Comparison of ENCODE assay signal across 10 cellular contexts in genomic region chr10:124645496-124646095, GRCh38.
DNase-seq lines count a peak whose midpoint lies in the region; ATAC-seq and TF ChIP-seq lines count a peak whose summit lies in the region.
"Had no signal": no experiment of that assay in that cellular context is flagged by ENCODE, and none has a peak within 500 bp of the region (broad histone marks: within the 10 kb centered on the region; RNA-seq: fewer than 3 reads in every experiment).

No MANE protein-coding gene starts in this region.

- H3K4me1 Mint-ChIP-seq in central memory CD8-positive, alpha-beta T cell: peaks cover 100% of the 10 kb centered on the region

- H3K14ac ChIP-seq in trophoblast cell (ENCODE audit: low read length): no peak overlapping the region

- H3K23ac ChIP-seq in trophoblast cell (ENCODE audit: low read length): no peak overlapping the region

- no peak overlapping the region for H4K8ac ChIP-seq in trophoblast cell (ENCODE audit: low read depth, low read length)

- H3K4me2 ChIP-seq in OCI-LY3 (ENCODE audit: low read length) (peak overlapping the region; percentile 20; the same call in 1 of the 2 replicates), trophoblast cell (ENCODE audit: low read length) (no peak overlapping the region)

- H3K36me3 Mint-ChIP-seq in central memory CD8-positive, alpha-beta T cell (ENCODE audit: insufficient read depth): peaks cover 44% of the 10 kb centered on the region

- H3K4me1 ChIP-seq in OCI-LY3 (ENCODE audit: low read length) (peaks cover 31% of the 10 kb centered on the region), lung (ENCODE audit: control insufficient read depth in 2 of 2, insufficient read depth in 2 of 2, low read length in 2 of 2) (peaks cover 43 to 76% of the 10 kb centered on the region in 2 donors), suprapubic skin (peaks cover 97% of the 10 kb centered on the region), trophoblast cell (ENCODE audit: control insufficient read depth in 1 of 2, insufficient read depth in 2 of 2, low read length in 2 of 2) (peaks cover 10 to 12% of the 10 kb centered on the region in 2 experiments)

- H4K20me1 ChIP-seq in OCI-LY3 (ENCODE audit: insufficient read depth, low read length): peaks cover 55% of the 10 kb centered on the region

- H3K79me1 ChIP-seq in trophoblast cell (ENCODE audit: low read length): no peaks in the 10 kb centered on the region

- peaks cover 3% of the 10 kb centered on the region for H3K36me3 ChIP-seq in OCI-LY3 (replicated peaks; ENCODE audit: low read depth, low read length)
- no peaks in the 10 kb centered on the region for H3K36me3 ChIP-seq in lung (ENCODE audit: control insufficient read depth in 2 of 2, insufficient read depth in 2 of 2, low read length in 2 of 2)
- H3K36me3 ChIP-seq in suprapubic skin: no peaks in the 10 kb centered on the region
- peaks cover 2 to 5% of the 10 kb centered on the region in 2 experiments for H3K36me3 ChIP-seq in trophoblast cell (ENCODE audit: control insufficient read depth in 1 of 2, insufficient read depth in 2 of 2, low read length in 2 of 2)

- H2AFZ ChIP-seq in OCI-LY3 (ENCODE audit: low read depth, low read length) (no peak overlapping the region), trophoblast cell (ENCODE audit: insufficient read depth, low read length, poor library complexity) (no peak overlapping the region)

- DNase-seq in central memory CD8-positive, alpha-beta T cell (ENCODE audit: low spot score in 2 of 2): no peak
- DNase-seq in lung (ENCODE audit: low spot score) (no peak), suprapubic skin (ENCODE audit: low spot score in 2 of 2) (no peak), trophoblast cell (no peak)
- DNase-seq in central memory CD4-positive, alpha-beta T cell: no peak
- DNase-seq: activated T-cell treated with anti-CD3 and anti-CD28 coated beads, Interleukin-2, amount 50 U/mL, for 72 hours; NCI-H69; stimulated activated naive CD4-positive, alpha-beta T cell treated with Interleukin-2 at 50 U/mL for 16 hours had no signal

- ATAC-seq in central memory CD8-positive, alpha-beta T cell (replicated peaks; ENCODE audit: extremely low read depth, poor library complexity, severe bottlenecking): no peak
- ATAC-seq in lung (ENCODE audit: insufficient read depth, low FRiP score): no peak
- ATAC-seq in GM19395 (IDR thresholded peaks at IDR 0.05; ENCODE audit: unreplicated experiment): no peak
- ATAC-seq: activated T-cell treated with anti-CD3 and anti-CD28 coated beads, Interleukin-2, amount 50 U/mL, for 72 hours had no signal

- H3K27ac Mint-ChIP-seq in central memory CD8-positive, alpha-beta T cell (ENCODE audit: low read depth): peak overlapping the region; percentile 99
- H3K27ac Mint-ChIP-seq: activated T-cell treated with anti-CD3 and anti-CD28 coated beads, Interleukin-2, amount 50 U/mL, for 72 hours had no signal

- 90 to 94% methylated on average over 13 of the region's 13 CpGs for WGBS in lung, 2 donors
- 80% methylated on average over 10 of the region's 13 CpGs for WGBS in suprapubic skin
- no CpG with 5 or more reads among the region's 13 CpGs for WGBS in trophoblast cell (ENCODE audit: extremely low coverage, insufficient coverage, insufficient read length)

- H3K27ac ChIP-seq in OCI-LY3 (ENCODE audit: low read length) (no peak overlapping the region), lung (ENCODE audit: low read depth in 1 of 2, low read length in 1 of 2) (peak overlapping the region; percentile 86 to 93), suprapubic skin (peak overlapping the region; percentile 63), trophoblast cell (ENCODE audit: low read depth, low read length) (no peak overlapping the region)

- no peaks in the 10 kb centered on the region for H3K27me3 ChIP-seq in OCI-LY3 (ENCODE audit: low read depth, low read length)
- H3K27me3 ChIP-seq in lung (ENCODE audit: control insufficient read depth, insufficient read depth): no peaks in the 10 kb centered on the region
- no peaks in the 10 kb centered on the region for H3K27me3 ChIP-seq in suprapubic skin
- no peaks in the 10 kb centered on the region for H3K27me3 ChIP-seq in trophoblast cell (ENCODE audit: insufficient read depth, low read length)

- TF ChIP-seq POLR2A in suprapubic skin (IDR thresholded peaks at IDR 0.05): no peak

- H3K4me3 Mint-ChIP-seq in central memory CD8-positive, alpha-beta T cell: peak overlapping the region; percentile 73
- H3K4me3 Mint-ChIP-seq: activated T-cell treated with anti-CD3 and anti-CD28 coated beads, Interleukin-2, amount 50 U/mL, for 72 hours had no signal

- H3K4me3 ChIP-seq in OCI-LY3 (ENCODE audit: low read length): no peak overlapping the region
- H3K4me3 ChIP-seq in lung: no peak overlapping the region
- H3K4me3 ChIP-seq in suprapubic skin: no peak overlapping the region
- H3K4me3 ChIP-seq in trophoblast cell (ENCODE audit: low read depth, low read length): no peak overlapping the region

- H2AK5ac ChIP-seq in trophoblast cell (ENCODE audit: low read length): no peak overlapping the region

- H2BK5ac ChIP-seq in trophoblast cell (ENCODE audit: low read depth, low read length, poor library complexity): no peak overlapping the region

- H3K18ac ChIP-seq in trophoblast cell (ENCODE audit: low read length): no peak overlapping the region

- no peaks in the 10 kb centered on the region for H3K27me3 Mint-ChIP-seq in central memory CD8-positive, alpha-beta T cell

- H4K91ac ChIP-seq in trophoblast cell (ENCODE audit: low read depth, low read length): no peak overlapping the region

- TF ChIP-seq CTCF in OCI-LY3 (IDR thresholded peaks at IDR 0.05; ENCODE audit: low read depth, low read length): no peak
- no peak for TF ChIP-seq CTCF in lung (IDR thresholded peaks at IDR 0.05; ENCODE audit: control extremely low read depth, extremely low read depth)
- no peak for TF ChIP-seq CTCF in suprapubic skin (IDR thresholded peaks at IDR 0.05)

- H3K79me2 ChIP-seq in OCI-LY3 (ENCODE audit: low read length): peaks cover 13% of the 10 kb centered on the region; the same call in 1 of the 2 replicates
- no peaks in the 10 kb centered on the region for H3K79me2 ChIP-seq in trophoblast cell (ENCODE audit: control insufficient read depth, insufficient read depth, low read length, poor library complexity)

- TF ChIP-seq EP300 in suprapubic skin (IDR thresholded peaks at IDR 0.05): no peak

- H2BK120ac ChIP-seq in trophoblast cell (ENCODE audit: insufficient read depth, low read length, poor library complexity): no peak overlapping the region

- H3K9me3 ChIP-seq in OCI-LY3 (ENCODE audit: insufficient read depth, low read length): no peaks in the 10 kb centered on the region
- no peaks in the 10 kb centered on the region for H3K9me3 ChIP-seq in lung (ENCODE audit: control insufficient read depth in 2 of 2, insufficient read depth in 1 of 2, low read length in 1 of 2)
- H3K9me3 ChIP-seq in suprapubic skin: no peaks in the 10 kb centered on the region
- H3K9me3 ChIP-seq in trophoblast cell (ENCODE audit: insufficient read depth, low read depth, low read length): peaks cover 3% of the 10 kb centered on the region

- H4K12ac ChIP-seq in trophoblast cell (ENCODE audit: low read depth, low read length): no peak overlapping the region

- no peak overlapping the region for H2BK12ac ChIP-seq in trophoblast cell (ENCODE audit: low read length)

- H3K4ac ChIP-seq in trophoblast cell (ENCODE audit: low read depth, low read length): no peak overlapping the region

- no peaks in the 10 kb centered on the region for H3K9me3 Mint-ChIP-seq in central memory CD8-positive, alpha-beta T cell
- H3K9me3 Mint-ChIP-seq: activated T-cell treated with anti-CD3 and anti-CD28 coated beads, Interleukin-2, amount 50 U/mL, for 72 hours had no signal

- no peak overlapping the region for H3K9ac ChIP-seq in OCI-LY3 (ENCODE audit: low read length)
- H3K9ac ChIP-seq in trophoblast cell (ENCODE audit: low read length): no peak overlapping the region

Comparison
In these comparisons a context has a peak if more than half of its experiments do, and no peak if none do; other contexts are left out.
1. H3K27ac ChIP-seq: peak in lung (2 of 2) and suprapubic skin (single experiment); none in OCI-LY3 (single experiment) and trophoblast cell (single experiment).